24 cellular contexts compared by ENCODE assay signal in the genomic region with DNA sequence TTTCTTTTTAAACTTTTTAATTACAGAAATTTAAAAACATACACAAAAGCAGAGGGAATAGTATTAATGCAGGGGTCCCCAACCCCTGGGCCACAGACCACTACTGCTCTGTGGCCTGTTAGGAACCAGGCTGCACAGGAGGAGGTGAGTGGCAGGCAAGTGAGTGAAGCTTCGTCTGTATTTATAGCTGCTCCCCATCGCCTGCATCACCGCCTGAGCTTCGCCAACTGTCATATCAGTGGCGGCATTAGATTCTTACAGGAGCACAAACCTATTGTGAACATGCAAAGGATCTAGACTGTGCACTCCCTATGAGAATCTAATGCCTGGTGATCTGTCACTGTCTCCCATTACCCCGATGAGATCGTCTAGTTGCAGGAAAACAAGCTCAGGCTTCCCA. TPM values are rescaled to one million over a fixed set of nuclear protein-coding genes. Genes with fewer than 3 reads are reported as not detected.
"Had no signal": no experiment of that assay in that cellular context is flagged by ENCODE, and none has a peak within 500 bp of the region (broad histone marks: within the 10 kb centered on the region; RNA-seq: fewer than 3 reads in every experiment).

No MANE protein-coding gene starts in this region.

- H3K9me3 ChIP-seq: gastrocnemius medialis, right atrium auricular region, tibial nerve, vagina had no signal

- H3K4me3 Mint-ChIP-seq: activated CD4-positive, alpha-beta T cell treated with anti-CD3 and anti-CD28 coated beads for 36 hours; activated CD8-positive, alpha-beta T cell treated with anti-CD3 and anti-CD28 coated beads for 36 hours; activated T-helper 1 cell treated with anti-CD3 and anti-CD28 coated beads, Interleukin-12 subunit alpha, Interleukin-12 subunit beta, Interleukin-2, Interleukin-4 antibody, amounts not matched to agents 30 ng/mL and 10 ng/mL and 1 ng/mL, durations not matched to agents 14 hours and 24 hours and 36 hours; nephron had no signal

- H3K27me3 Mint-ChIP-seq: stimulated activated naive B cell treated with anti-CD40 and anti-IgM and Interleukin-4, amounts not matched to agents 10 μg/mL and 1 μg/mL and 100 μg/mL, for 72 hours had no signal

- H3K27me3 ChIP-seq: gastrocnemius medialis, hepatocyte, right atrium auricular region, tibial nerve, vagina had no signal

- DNase-seq: activated CD4-positive, alpha-beta T cell treated with anti-CD3 and anti-CD28 coated beads for 36 hours; activated CD8-positive, alpha-beta memory T cell treated with anti-CD3 and anti-CD28 coated beads, Interleukin-2, amount 50 U/mL, for 4 hours; activated naive CD4-positive, alpha-beta T cell; aorta; dermis blood vessel endothelial cell; erythroblast; gastrocnemius medialis; mammary epithelial cell; nucleus accumbens; posterior cingulate gyrus; stimulated activated CD4-positive, alpha-beta T cell treated with anti-CD3 and anti-CD28 coated beads, Interleukin-2, amount 100 ng/mL, for 48 hours had no signal

- H3K4me3 ChIP-seq: gastrocnemius medialis, hepatocyte, right atrium auricular region, tibial nerve, vagina had no signal

- H3K27ac Mint-ChIP-seq: activated CD4-positive, alpha-beta T cell treated with anti-CD3 and anti-CD28 coated beads for 36 hours; activated CD8-positive, alpha-beta T cell treated with anti-CD3 and anti-CD28 coated beads for 36 hours; activated T-helper 1 cell treated with anti-CD3 and anti-CD28 coated beads, Interleukin-12 subunit alpha, Interleukin-12 subunit beta, Interleukin-2, Interleukin-4 antibody, amounts not matched to agents 30 ng/mL and 10 ng/mL and 1 ng/mL, durations not matched to agents 14 hours and 24 hours and 36 hours; nephron; stimulated activated naive B cell treated with anti-CD40 and anti-IgM and Interleukin-4, amounts not matched to agents 10 μg/mL and 1 μg/mL and 100 μg/mL, for 72 hours had no signal

- H3K4me2 ChIP-seq: hepatocyte had no signal

- H3K4me1 ChIP-seq: right atrium auricular region, tibial nerve had no signal

- H3K27ac ChIP-seq: gastrocnemius medialis, hepatocyte, right atrium auricular region, tibial nerve, vagina had no signal

- H3K36me3 ChIP-seq: gastrocnemius medialis, right atrium auricular region, vagina had no signal

- H3K9me3 Mint-ChIP-seq: activated CD8-positive, alpha-beta T cell treated with anti-CD3 and anti-CD28 coated beads for 36 hours; nephron; stimulated activated naive B cell treated with anti-CD40 and anti-IgM and Interleukin-4, amounts not matched to agents 10 μg/mL and 1 μg/mL and 100 μg/mL, for 72 hours had no signal

- ATAC-seq: gastrocnemius medialis, left lobe of liver had no signal

RNA-seq across cellular contexts. Expression of a gene that starts 22.4 kb away (rescaled TPM):
- total RNA-seq: activated CD4-positive, alpha-beta T cell treated with anti-CD3 and anti-CD28 coated beads for 36 hours; activated T-helper 1 cell treated with anti-CD3 and anti-CD28 coated beads, Interleukin-12 subunit alpha, Interleukin-12 subunit beta, Interleukin-2, Interleukin-4 antibody, amounts not matched to agents 30 ng/mL and 10 ng/mL and 1 ng/mL, durations not matched to agents 14 hours and 24 hours and 36 hours; aorta; chondrocyte; dermis blood vessel endothelial cell; mammary epithelial cell; right atrium auricular region; subcutaneous adipose tissue; vagina had no signal
- polyA plus RNA-seq: hepatocyte, keratinocyte, mammary epithelial cell had no signal

RNA-seq across cellular contexts. Expression of a gene that starts 34.5 kb away (rescaled TPM):
- total RNA-seq: chondrocyte, dermis blood vessel endothelial cell, hepatocyte, left lobe of liver, mammary epithelial cell, skeletal muscle tissue had no signal
- polyA plus RNA-seq: keratinocyte, mammary epithelial cell had no signal
